In the genomic region with DNA sequence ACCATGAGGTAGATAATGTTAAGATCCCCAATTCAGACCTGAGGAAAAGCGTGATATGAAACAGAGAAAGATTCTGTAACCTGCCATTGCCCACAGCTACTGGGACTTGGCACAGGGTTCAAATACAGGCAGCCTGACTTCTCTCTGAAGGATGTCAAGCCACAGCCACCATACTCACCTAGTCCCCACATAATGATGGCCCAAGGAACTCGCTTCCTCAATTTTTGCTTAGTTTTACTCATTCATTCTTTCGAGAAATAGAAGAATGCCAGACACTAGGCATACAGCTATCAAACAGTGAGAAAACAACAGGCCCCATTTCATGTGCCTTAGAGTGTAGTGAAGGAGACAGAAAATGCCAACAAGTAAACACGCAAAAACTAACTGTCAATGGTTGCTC, we compare ENCODE assay signal across 19 cellular contexts. TPM values are rescaled to one million over a fixed set of nuclear protein-coding genes. Genes with fewer than 3 reads are reported as not detected.
A peak's percentile ranks its signal among the peaks of the same experiment; 100 is the strongest.
DNase-seq lines count a peak whose midpoint lies in the region; ATAC-seq and TF ChIP-seq lines count a peak whose summit lies in the region.
"Had no signal": no experiment of that assay in that cellular context is flagged by ENCODE, and none has a peak within 500 bp of the region (broad histone marks: within the 10 kb centered on the region; RNA-seq: fewer than 3 reads in every experiment).

No MANE protein-coding gene starts in this region.

- H2AK5ac ChIP-seq in neuronal stem cell (ENCODE audit: low read depth, low read length): no peak overlapping the region

- H3K27me3 ChIP-seq in left ventricle myocardium inferior (ENCODE audit: low read depth) (no peaks in the 10 kb centered on the region), hepatocyte (no peaks in the 10 kb centered on the region), neuronal stem cell (ENCODE audit: control insufficient read depth in 3 of 3, insufficient read depth in 3 of 3, low read depth in 1 of 3, low read length in 3 of 3) (no peaks in the 10 kb centered on the region), colonic mucosa (no peaks in the 10 kb centered on the region)

- DNase-seq in left ventricle myocardium inferior: no peak
- DNase-seq in Right ventricle myocardium superior: no peak
- DNase-seq in hepatocyte (ENCODE audit: low spot score): no peak
- DNase-seq in neuronal stem cell (ENCODE audit: low spot score): no peak
- no peak for DNase-seq in colonic mucosa
- no peak for DNase-seq in NCI-H510A treated with DMSO at 0.1 percent for 48 hours (lab: John Stamatoyannopoulos, UW)
- no peak for DNase-seq in NCI-H526 (lab: John Stamatoyannopoulos, UW)
- DNase-seq in posterior vena cava (ENCODE audit: low spot score): no peak
- DNase-seq: activated CD4-positive, alpha-beta T cell treated with anti-CD3 and anti-CD28 coated beads, Interleukin-2, amount 10 ng/mL, durations not matched to agents 7 days and 5 days; activated CD8-positive, alpha-beta memory T cell treated with anti-CD3 and anti-CD28 coated beads, Interleukin-2, amount 50 U/mL, for 4 hours; activated effector memory CD4-positive, alpha-beta T cell treated with Interleukin-2 at 50 U/mL for 16 hours; Calu3; hippocampal formation; NCI-H2107; nucleus accumbens; SHP77; T-cell had no signal

- H3K36me3 ChIP-seq in left ventricle myocardium inferior: peaks cover 2% of the 10 kb centered on the region
- H3K36me3 ChIP-seq in hepatocyte (replicated peaks; ENCODE audit: insufficient read depth, low read depth): no peaks in the 10 kb centered on the region
- H3K36me3 ChIP-seq in neuronal stem cell (replicated peaks in 1 of 2; ENCODE audit: control insufficient read depth in 2 of 2, insufficient read depth in 2 of 2, low read length in 2 of 2): peaks cover 0 to 5% of the 10 kb centered on the region in 2 donors
- H3K36me3 ChIP-seq in colonic mucosa: no peaks in the 10 kb centered on the region

- no peak overlapping the region for H4K91ac ChIP-seq in neuronal stem cell (ENCODE audit: low read depth, low read length, poor library complexity)

- H3K14ac ChIP-seq in neuronal stem cell (ENCODE audit: low read length): no peak overlapping the region

- no peak overlapping the region for H2BK15ac ChIP-seq in neuronal stem cell (ENCODE audit: low read length)

- H3K9me3 ChIP-seq in left ventricle myocardium inferior (replicated peaks): no peaks in the 10 kb centered on the region
- H3K9me3 ChIP-seq in hepatocyte (ENCODE audit: low read depth): no peaks in the 10 kb centered on the region
- no peaks in the 10 kb centered on the region for H3K9me3 ChIP-seq in neuronal stem cell (replicated peaks in 1 of 2; ENCODE audit: control insufficient read depth in 2 of 2, insufficient read depth in 1 of 2, low read depth in 1 of 2, low read length in 2 of 2)
- no peaks in the 10 kb centered on the region for H3K9me3 ChIP-seq in colonic mucosa
- H3K9me3 ChIP-seq: A549 had no signal

- no peak for ATAC-seq in Right ventricle myocardium superior (ENCODE audit: poor library complexity)
- ATAC-seq: A549; stimulated activated memory B cell treated with anti-CD40 and anti-IgM and Interleukin-4, amounts not matched to agents 10 μg/mL and 1 μg/mL and 100 μg/mL, for 72 hours; T-cell had no signal

- H3K18ac ChIP-seq in neuronal stem cell (ENCODE audit: low read length): no peak overlapping the region

- H3K9me2 ChIP-seq in hepatocyte (replicated peaks; ENCODE audit: insufficient read depth): no peaks in the 10 kb centered on the region

- 93% methylated on average over 4 of the region's 4 CpGs for WGBS in hepatocyte (ENCODE audit: low lambda C conversion rate, missing lambda C conversion rate)
- no CpG with 5 or more reads among the region's 4 CpGs for WGBS in neuronal stem cell (ENCODE audit: extremely low coverage in 2 of 2, insufficient read length in 2 of 2, insufficient replicate concordance in 1 of 2), 2 donors

- H3K23ac ChIP-seq in neuronal stem cell (ENCODE audit: low read depth, low read length, poor library complexity): no peak overlapping the region

- no peak overlapping the region for H4K8ac ChIP-seq in neuronal stem cell (ENCODE audit: low read depth, low read length)

- H3K79me2 ChIP-seq in hepatocyte: peaks cover 17% of the 10 kb centered on the region

- H4K20me1 ChIP-seq in hepatocyte (ENCODE audit: insufficient read depth, poor library complexity, severe bottlenecking): no peaks in the 10 kb centered on the region

- no peak overlapping the region for H2BK12ac ChIP-seq in neuronal stem cell (ENCODE audit: low read length)

- H3K4me2 ChIP-seq in hepatocyte (peak overlapping the region; percentile 75), neuronal stem cell (ENCODE audit: insufficient read depth, low read length, poor library complexity, severe bottlenecking) (no peak overlapping the region)

- no peak overlapping the region for H2BK5ac ChIP-seq in neuronal stem cell (ENCODE audit: low read length)

- no peak overlapping the region for H3K9ac ChIP-seq in neuronal stem cell (ENCODE audit: low read depth, low read length, poor library complexity)
- H3K9ac ChIP-seq in colonic mucosa (ENCODE audit: low read depth in 2 of 2, low read length in 2 of 2): no peak overlapping the region

- no peak overlapping the region for H3K4me3 ChIP-seq in left ventricle myocardium inferior
- H3K4me3 ChIP-seq in hepatocyte: no peak overlapping the region
- H3K4me3 ChIP-seq in neuronal stem cell (ENCODE audit: low read length in 2 of 2): no peak overlapping the region
- H3K4me3 ChIP-seq in colonic mucosa: no peak overlapping the region
- H3K4me3 ChIP-seq: A549 had no signal

- peak overlapping the region; percentile 31 for H2AFZ ChIP-seq in hepatocyte
- H2AFZ ChIP-seq in neuronal stem cell (ENCODE audit: low read length): peak overlapping the region; percentile 93

- no peaks in the 10 kb centered on the region for H3K79me1 ChIP-seq in neuronal stem cell (ENCODE audit: low read depth, low read length)

- H3K4me1 ChIP-seq in left ventricle myocardium inferior (peaks cover 32% of the 10 kb centered on the region), hepatocyte (ENCODE audit: insufficient read depth) (peaks cover 10% of the 10 kb centered on the region), neuronal stem cell (ENCODE audit: control insufficient read depth in 2 of 2, insufficient read depth in 1 of 2, low read depth in 1 of 2, low read length in 2 of 2) (peaks cover 9 to 12% of the 10 kb centered on the region in 2 donors), colonic mucosa (no peaks in the 10 kb centered on the region)

- TF ChIP-seq CTCF in left ventricle myocardium inferior (IDR thresholded peaks at IDR 0.05; ENCODE audit: borderline replicate concordance): no peak
- no peak for TF ChIP-seq CTCF in hepatocyte (IDR thresholded peaks at IDR 0.05; ENCODE audit: poor library complexity)
- TF ChIP-seq CTCF in colonic mucosa (IDR thresholded peaks at IDR 0.05): no peak

- H3K27ac ChIP-seq in left ventricle myocardium inferior (replicated peaks): peak overlapping the region; percentile 81
- peak overlapping the region; percentile 80 for H3K27ac ChIP-seq in hepatocyte
- no peak overlapping the region for H3K27ac ChIP-seq in neuronal stem cell (replicated peaks; ENCODE audit: low read length)
- no peak overlapping the region for H3K27ac ChIP-seq in colonic mucosa

- H2BK120ac ChIP-seq in neuronal stem cell (ENCODE audit: low read depth, low read length): no peak overlapping the region

- intact Hi-C loops in left ventricle myocardium inferior (cut with micrococcal nuclease) (no loop called here), Right ventricle myocardium superior (cut with DNase I) (no loop called here), colonic mucosa (cut with DNase I) (no loop called here), posterior vena cava (cut with DNase I) (no loop called here)

- H3K4ac ChIP-seq in neuronal stem cell (ENCODE audit: low read length): no peak overlapping the region

RNA-seq across cellular contexts. Expression of gene SULT1C4, which starts 1.0 kb away (rescaled TPM):
- 2.7 TPM for total RNA-seq in left ventricle myocardium inferior
- total RNA-seq in Right ventricle myocardium superior: 2.7 TPM
- total RNA-seq in hepatocyte: 14.0 and 17.8 TPM in 2 replicates
- 14.8 and 17.3 TPM in 2 replicates for polyA plus RNA-seq in hepatocyte
- polyA plus RNA-seq in neuronal stem cell (2013, experiment 1 of 2): 15.0 TPM
- polyA plus RNA-seq in neuronal stem cell (2013, experiment 2 of 2): 15.4 TPM
- total RNA-seq in colonic mucosa: 1 to 10 TPM in 1 of 2 donors, under 1 TPM in 1; 0.59 to 2.0 TPM
- 1 to 10 TPM; 2.7 to 2.8 TPM for total RNA-seq in posterior vena cava
- total RNA-seq: activated CD4-positive, alpha-beta T cell treated with anti-CD3 and anti-CD28 coated beads, Interleukin-2, amount 10 ng/mL, durations not matched to agents 7 days and 5 days; Calu3; T-cell had no signal

Comparison
In these comparisons a context has a peak if more than half of its experiments do, and no peak if none do; other contexts are left out.
1. H3K27ac ChIP-seq: peak in left ventricle myocardium inferior (single experiment) and hepatocyte (single experiment); none in neuronal stem cell (single experiment) and colonic mucosa (single experiment).